In the genomic region with DNA sequence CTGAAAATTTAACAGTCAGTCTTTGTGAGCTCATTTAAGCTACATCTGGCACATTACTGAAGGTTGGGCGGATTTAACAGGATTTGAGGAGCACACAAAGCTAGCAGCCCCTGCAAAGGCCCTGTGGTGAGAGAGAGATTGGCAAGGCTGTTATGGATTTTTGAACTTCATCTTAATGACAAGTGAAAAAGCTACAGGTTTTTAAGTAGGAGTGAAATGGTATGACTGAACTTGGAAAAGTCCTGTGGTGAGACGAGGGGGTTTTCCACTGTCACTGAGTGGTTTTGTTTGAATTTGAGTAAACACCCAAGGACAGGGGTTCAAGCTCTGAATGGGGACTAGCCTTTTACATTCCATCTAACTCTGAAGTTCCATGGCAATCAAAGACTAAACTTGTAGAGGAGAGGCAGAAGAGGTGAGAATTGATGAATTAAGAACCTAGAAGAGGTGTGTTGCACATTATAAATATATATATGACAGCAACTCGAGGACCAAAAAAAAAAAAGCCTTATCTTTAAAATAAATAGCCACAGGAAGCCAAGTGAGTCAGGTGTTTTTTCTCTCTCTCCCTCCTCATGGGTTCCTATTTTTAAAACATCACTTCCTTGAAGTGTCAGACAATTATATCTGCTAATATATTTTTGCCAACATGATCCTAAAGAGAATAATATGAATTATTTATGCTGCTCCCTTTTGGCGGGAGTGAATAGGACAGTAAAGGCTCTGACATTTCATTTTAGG, we compare ENCODE assay signal across 10 cellular contexts. TPM values are rescaled to one million over a fixed set of nuclear protein-coding genes. Genes with fewer than 3 reads are reported as not detected.
DNase-seq lines count a peak whose midpoint lies in the region; ATAC-seq and TF ChIP-seq lines count a peak whose summit lies in the region.
"Had no signal": no experiment of that assay in that cellular context is flagged by ENCODE, and none has a peak within 500 bp of the region (broad histone marks: within the 10 kb centered on the region; RNA-seq: fewer than 3 reads in every experiment).

No MANE protein-coding gene starts in this region.

- intact Hi-C loops in mucosa of descending colon (cut with DNase I, micrococcal nuclease) = no loop called here

- H3K36me3 ChIP-seq in GM06990 (ENCODE audit: control insufficient read depth, insufficient read depth, low read length) (no peaks in the 10 kb centered on the region; the same call in 1 of the 2 replicates), mucosa of descending colon (ENCODE audit: low read depth) (no peaks in the 10 kb centered on the region)
- H3K36me3 ChIP-seq: esophagus muscularis mucosa had no signal

- TF ChIP-seq CTCF in GM06990 (IDR thresholded peaks at IDR 0.05; ENCODE audit: insufficient read depth, low read length, poor library complexity, severe bottlenecking) (no peak), fibroblast of the aortic adventitia (IDR thresholded peaks at IDR 0.05; ENCODE audit: insufficient read depth, low read length) (no peak), GM13976 (IDR thresholded peaks at IDR 0.05; ENCODE audit: borderline replicate concordance, control extremely low read depth, extremely low read depth, insufficient read depth, missing control alignments) (no peak), mucosa of descending colon (IDR thresholded peaks at IDR 0.05) (no peak)

- no peaks in the 10 kb centered on the region for H3K36me3 Mint-ChIP-seq in effector memory CD8-positive, alpha-beta T cell (ENCODE audit: insufficient read depth)

- in situ Hi-C loops in GM13976 (cut with MboI; ENCODE audit: low sequenced_read_pairs, unreplicated experiment) = no loop called here

- H3K27me3 ChIP-seq in GM06990 (replicated peaks; ENCODE audit: control insufficient read depth, insufficient read depth, low read length) = no peaks in the 10 kb centered on the region
- H3K27me3 ChIP-seq: esophagus muscularis mucosa had no signal

- DNase-seq in GM06990 (ENCODE audit: extremely low read depth, insufficient read length) = peak; percentile 40
- peak; percentile 41 for DNase-seq in HT1080 (ENCODE audit: low read depth)
- DNase-seq in fibroblast of the aortic adventitia (ENCODE audit: low read depth) = peak; percentile 44
- DNase-seq in effector memory CD8-positive, alpha-beta T cell = no peak
- DNase-seq in GM13976 (ENCODE audit: low spot score) = no peak
- DNase-seq in mucosa of descending colon = no peak

- H3K27ac Mint-ChIP-seq in effector memory CD8-positive, alpha-beta T cell = peak overlapping the region in 1 of 2 donors; percentile 18

- no peak overlapping the region for H3K4me3 Mint-ChIP-seq in effector memory CD8-positive, alpha-beta T cell
- H3K4me3 Mint-ChIP-seq: neural crest cell had no signal

- H3K4me1 ChIP-seq in mucosa of descending colon (ENCODE audit: low read depth) = no peaks in the 10 kb centered on the region
- H3K4me1 ChIP-seq: esophagus muscularis mucosa had no signal

- ATAC-seq in GM18517 (IDR thresholded peaks at IDR 0.05; ENCODE audit: unreplicated experiment) = peak; percentile 29
- ATAC-seq in effector memory CD8-positive, alpha-beta T cell (replicated peaks) = no peak
- no peak for ATAC-seq in mucosa of descending colon

- no peaks in the 10 kb centered on the region for H3K9me3 Mint-ChIP-seq in effector memory CD8-positive, alpha-beta T cell
- H3K9me3 Mint-ChIP-seq: neural crest cell had no signal

- H3K27me3 Mint-ChIP-seq in effector memory CD8-positive, alpha-beta T cell = peaks cover 5 to 22% of the 10 kb centered on the region in 2 donors

- H3K4me3 ChIP-seq in GM06990 (replicated peaks; ENCODE audit: low read depth, low read length) = no peak overlapping the region
- no peak overlapping the region for H3K4me3 ChIP-seq in fibroblast of the aortic adventitia (ENCODE audit: low read depth, low read length)
- H3K4me3 ChIP-seq in mucosa of descending colon = no peak overlapping the region
- H3K4me3 ChIP-seq: coronary artery, esophagus muscularis mucosa had no signal

- no peaks in the 10 kb centered on the region for H3K9me3 ChIP-seq in mucosa of descending colon
- H3K9me3 ChIP-seq: esophagus muscularis mucosa had no signal

- H3K4me1 Mint-ChIP-seq in effector memory CD8-positive, alpha-beta T cell (ENCODE audit: low read depth in 2 of 2) = peaks cover 0 to 16% of the 10 kb centered on the region in 2 donors
- H3K4me1 Mint-ChIP-seq: neural crest cell had no signal

RNA-seq across cellular contexts. Expression of a gene that starts 47.8 kb away (rescaled TPM):
- total RNA-seq in HT1080 (2014; rRNA removed; shearing (Covaris generic)) = not detected in 2 replicates
- not detected in 2 replicates for polyA plus RNA-seq in HT1080 (2015; cell fraction: cytosol; rRNA removed)
- not detected in 2 replicates for polyA plus RNA-seq in HT1080 (2015; cell fraction: nucleus; rRNA removed)
- 0.08 TPM in 1 of 2 replicates, not detected in the other for total RNA-seq in fibroblast of the aortic adventitia (ENCODE audit: low replicate concordance)
- under 1 TPM in 2 of 3 donors, not detected in 1; 0.27 to 0.60 TPM for total RNA-seq in mucosa of descending colon
- total RNA-seq: esophagus muscularis mucosa, neural crest cell had no signal

Comparison
In these comparisons a context has a peak if more than half of its experiments do, and no peak if none do; other contexts are left out.
1. DNase-seq: peak in GM06990 (single experiment), HT1080 (single experiment) and fibroblast of the aortic adventitia (single experiment); none in effector memory CD8-positive, alpha-beta T cell (0 of 3), GM13976 (single experiment) and mucosa of descending colon (0 of 3).